10 cellular contexts compared by ENCODE assay signal in genomic region chr6:151380848-151381205, GRCh38. TPM values are rescaled to one million over a fixed set of nuclear protein-coding genes. Genes with fewer than 3 reads are reported as not detected.
DNase-seq lines count a peak whose midpoint lies in the region; ATAC-seq and TF ChIP-seq lines count a peak whose summit lies in the region.
"Had no signal": no experiment of that assay in that cellular context is flagged by ENCODE, and none has a peak within 500 bp of the region (broad histone marks: within the 10 kb centered on the region; RNA-seq: fewer than 3 reads in every experiment).

No MANE protein-coding gene starts in this region.

- peaks cover 62% of the 10 kb centered on the region for H3K4me1 Mint-ChIP-seq in central memory CD8-positive, alpha-beta T cell

- no peaks in the 10 kb centered on the region for H3K36me3 ChIP-seq in right atrium auricular region

- no peaks in the 10 kb centered on the region for H3K9me3 ChIP-seq in right atrium auricular region

- peaks cover 0 to 10% of the 10 kb centered on the region in 2 donors for H3K4me1 ChIP-seq in right atrium auricular region

- H3K27me3 ChIP-seq in right atrium auricular region, result no peaks in the 10 kb centered on the region

- H3K36me3 Mint-ChIP-seq in central memory CD8-positive, alpha-beta T cell (ENCODE audit: insufficient read depth), result peaks cover 6% of the 10 kb centered on the region

- H3K27ac ChIP-seq in skin epidermis (peak overlapping the region in 19 of 21 experiments; percentile 54 to 94 (median 78)), right atrium auricular region (peak overlapping the region in 1 of 2 donors; percentile 17)

- TF ChIP-seq CTCF in right atrium auricular region (IDR thresholded peaks at IDR 0.05), result no peak

- peak; percentile 7 for ATAC-seq in GM19397 (IDR thresholded peaks at IDR 0.05; ENCODE audit: unreplicated experiment)
- ATAC-seq in HG03159 (IDR thresholded peaks at IDR 0.05; ENCODE audit: unreplicated experiment), result peak; percentile 12
- no peak for ATAC-seq in central memory CD8-positive, alpha-beta T cell (replicated peaks; ENCODE audit: extremely low read depth, poor library complexity, severe bottlenecking)
- ATAC-seq in HG03108 (IDR thresholded peaks at IDR 0.05; ENCODE audit: unreplicated experiment), result no peak
- no peak for ATAC-seq in HG02763 (IDR thresholded peaks at IDR 0.05; ENCODE audit: unreplicated experiment)

- H3K27ac Mint-ChIP-seq in central memory CD8-positive, alpha-beta T cell (ENCODE audit: low read depth), result peak overlapping the region; percentile 99

- DNase-seq in central memory CD8-positive, alpha-beta T cell (ENCODE audit: low spot score in 2 of 2), result no peak
- no peak for DNase-seq in activated CD8-positive, alpha-beta memory T cell treated with anti-CD3 and anti-CD28 coated beads, Interleukin-2, amount 50 U/mL, for 4 hours
- no peak for DNase-seq in right atrium auricular region (ENCODE audit: low spot score)
- DNase-seq: Kasumi-1, NCI-H524 treated with DMSO at 0.1 percent for 48 hours had no signal

- no peaks in the 10 kb centered on the region for H3K9me3 Mint-ChIP-seq in central memory CD8-positive, alpha-beta T cell

- H3K27me3 Mint-ChIP-seq in central memory CD8-positive, alpha-beta T cell, result no peaks in the 10 kb centered on the region

- peak overlapping the region in 1 of 7 experiments; percentile 1 for H3K4me3 ChIP-seq in skin epidermis
- H3K4me3 ChIP-seq in right atrium auricular region, result no peak overlapping the region

- H3K4me3 Mint-ChIP-seq in central memory CD8-positive, alpha-beta T cell, result peak overlapping the region; percentile 84

RNA-seq across cellular contexts. Expression of gene ZBTB2, which starts 10.5 kb away (rescaled TPM):
- total RNA-seq in right atrium auricular region, result 1 to 10 TPM; 4.8 to 7.9 TPM

Comparison
In these comparisons a context has a peak if more than half of its experiments do, and no peak if none do; other contexts are left out.
1. ATAC-seq: peak in GM19397 (single experiment) and HG03159 (single experiment); none in central memory CD8-positive, alpha-beta T cell (single experiment), HG03108 (single experiment) and HG02763 (single experiment).